Comparison of ENCODE assay signal across 28 cellular contexts in the genomic region with DNA sequence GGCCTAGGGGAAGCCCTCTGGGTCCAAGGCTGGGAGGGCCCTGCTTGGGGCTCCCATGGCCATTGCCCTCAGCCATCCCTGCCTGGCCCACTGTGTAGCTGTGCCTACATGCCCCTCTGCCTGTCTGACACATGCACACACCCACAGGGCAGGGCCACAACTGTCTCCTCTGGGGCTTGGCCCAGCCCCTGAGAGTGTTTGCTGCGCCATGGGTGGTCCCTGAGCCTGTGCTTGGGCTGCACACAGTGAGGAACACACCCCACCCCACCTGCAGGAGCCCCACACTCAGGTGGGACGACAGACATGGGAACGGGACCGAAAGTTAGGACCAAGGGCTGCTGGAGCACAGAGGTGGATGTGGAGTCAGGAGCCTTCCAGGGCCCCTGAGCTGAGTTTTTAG.
"Had no signal": no experiment of that assay in that cellular context is flagged by ENCODE, and none has a peak within 500 bp of the region (broad histone marks: within the 10 kb centered on the region; RNA-seq: fewer than 3 reads in every experiment).

No MANE protein-coding gene starts in this region.

- H3K27ac ChIP-seq: SK-N-MC had no signal

- H3K36me3 Mint-ChIP-seq: activated naive CD8-positive, alpha-beta T cell; brain; IgD-negative memory B cell; T-cell had no signal

- H3K27ac Mint-ChIP-seq: activated B cell treated with CpG ODN at 0.5 μM for 24 hours; activated CD4-positive, alpha-beta T cell treated with anti-CD3 and anti-CD28 coated beads, Interleukin-2, amount 10 ng/mL, durations not matched to agents 24 days and 14 days; activated naive CD4-positive, alpha-beta T cell treated with anti-CD3 and anti-CD28 coated beads for 36 hours; activated naive CD8-positive, alpha-beta T cell; activated T-helper 17 cell treated with anti-CD3 and anti-CD28 coated beads, Interleukin-2, amount 50 U/mL, for 72 hours; brain; IgD-negative memory B cell; T-cell had no signal

- H3K9me3 Mint-ChIP-seq: activated CD4-positive, alpha-beta T cell treated with anti-CD3 and anti-CD28 coated beads, Interleukin-2, amount 10 ng/mL, durations not matched to agents 24 days and 14 days; activated naive CD4-positive, alpha-beta T cell treated with anti-CD3 and anti-CD28 coated beads for 36 hours; activated T-helper 17 cell treated with anti-CD3 and anti-CD28 coated beads, Interleukin-2, amount 50 U/mL, for 72 hours; T-cell had no signal

- DNase-seq: activated B cell treated with CpG ODN at 0.5 μM for 24 hours; activated CD4-positive, alpha-beta T cell treated with anti-CD3 and anti-CD28 coated beads for 1 hour; activated CD4-positive, alpha-beta T cell treated with anti-CD3 and anti-CD28 coated beads, Interleukin-2, amount 10 ng/mL, durations not matched to agents 24 days and 14 days; activated CD4-positive, alpha-beta T cell treated with anti-CD3 and anti-CD28 coated beads, Interleukin-2, amount 50 U/mL, for 48 hours; activated gamma-delta T cell; activated naive CD4-positive, alpha-beta T cell treated with anti-CD3 and anti-CD28 coated beads for 36 hours; activated T-cell treated with anti-CD3 and anti-CD28 coated beads for 4 hours; activated T-cell treated with anti-CD3 and anti-CD28 coated beads, Interleukin-2, amount 50 U/mL, for 48 hours; amygdala; KG1; NCI-H1092 treated with DMSO at 0.1 percent for 48 hours; NCI-H1417 treated with DMSO at 0.1 percent for 48 hours; NCI-H1694; NCI-H2029; NCI-H2107; NCI-H2171 treated with DMSO at 0.1 percent for 48 hours; NCI-H226; NCI-H526; NCI-H82; SIG-M5; T-cell; T-helper 2 cell; T1000 had no signal

- H3K4me3 ChIP-seq: SK-N-MC had no signal

- H3K4me1 Mint-ChIP-seq: activated B cell treated with CpG ODN at 0.5 μM for 24 hours; activated CD4-positive, alpha-beta T cell treated with anti-CD3 and anti-CD28 coated beads, Interleukin-2, amount 10 ng/mL, durations not matched to agents 24 days and 14 days; activated T-helper 17 cell treated with anti-CD3 and anti-CD28 coated beads, Interleukin-2, amount 50 U/mL, for 72 hours; brain; IgD-negative memory B cell; T-cell had no signal

- H3K27me3 Mint-ChIP-seq: activated CD4-positive, alpha-beta T cell treated with anti-CD3 and anti-CD28 coated beads, Interleukin-2, amount 10 ng/mL, durations not matched to agents 24 days and 14 days had no signal

- ATAC-seq: activated T-helper 17 cell treated with anti-CD3 and anti-CD28 coated beads, Interleukin-2, amount 50 U/mL, for 72 hours; T-cell had no signal

- H3K4me3 Mint-ChIP-seq: activated B cell treated with CpG ODN at 0.5 μM for 24 hours; activated CD4-positive, alpha-beta T cell treated with anti-CD3 and anti-CD28 coated beads, Interleukin-2, amount 10 ng/mL, durations not matched to agents 24 days and 14 days; activated naive CD4-positive, alpha-beta T cell treated with anti-CD3 and anti-CD28 coated beads for 36 hours; activated naive CD8-positive, alpha-beta T cell; activated T-helper 17 cell treated with anti-CD3 and anti-CD28 coated beads, Interleukin-2, amount 50 U/mL, for 72 hours; brain; IgD-negative memory B cell; T-cell had no signal
